Comparison of ENCODE assay signal across 8 cellular contexts in genomic region chr13:113209336-113209879, GRCh38. TPM values are rescaled to one million over a fixed set of nuclear protein-coding genes. Genes with fewer than 3 reads are reported as not detected.
DNase-seq lines count a peak whose midpoint lies in the region; ATAC-seq and TF ChIP-seq lines count a peak whose summit lies in the region.

CUL4A (plus strand) TSS chr13:113209613; CDS start chr13:113209628, 15 bp downstream.

- H3K36me3 ChIP-seq in DND-41 (ENCODE audit: insufficient read depth, low read length) (peaks cover 45% of the 10 kb centered on the region), HUES64 (ENCODE audit: insufficient read depth, low read length) (peaks cover 38% of the 10 kb centered on the region), SJSA1 (peaks cover 73% of the 10 kb centered on the region), ovary (no peaks in the 10 kb centered on the region), thyroid gland (no peaks in the 10 kb centered on the region)

- peaks cover 54% of the 10 kb centered on the region for H3K4me1 Mint-ChIP-seq in activated naive CD8-positive, alpha-beta T cell (ENCODE audit: low read depth)

- peak within 1 kb of the TSS; percentile 96 for H3K4me3 Mint-ChIP-seq in activated naive CD8-positive, alpha-beta T cell

- peaks cover 91% of the 10 kb centered on the region for H3K79me2 ChIP-seq in DND-41 (ENCODE audit: insufficient read depth, low read length)

- H3K27ac ChIP-seq in DND-41 (ENCODE audit: low read length): peak within 1 kb of the TSS; percentile 99
- peak within 1 kb of the TSS; percentile 99 for H3K27ac ChIP-seq in HUES64 (ENCODE audit: low read depth, low read length)
- H3K27ac ChIP-seq in SJSA1: peak within 1 kb of the TSS; percentile 99
- peak within 1 kb of the TSS; percentile 95 for H3K27ac ChIP-seq in ovary
- peak within 1 kb of the TSS; percentile 90 to 99 (median 98) for H3K27ac ChIP-seq in thyroid gland

- peaks cover 57% of the 10 kb centered on the region for H4K20me1 ChIP-seq in DND-41 (ENCODE audit: insufficient read depth, low read length)

- no peaks in the 10 kb centered on the region for H3K9me3 Mint-ChIP-seq in activated naive CD8-positive, alpha-beta T cell (ENCODE audit: low read depth)

- H3K9me3 ChIP-seq in DND-41 (ENCODE audit: insufficient read depth, low read length, severe bottlenecking) (no peaks in the 10 kb centered on the region), HUES64 (ENCODE audit: insufficient read depth, low read depth, low read length) (no peaks in the 10 kb centered on the region), SJSA1 (replicated peaks) (no peaks in the 10 kb centered on the region), ovary (no peaks in the 10 kb centered on the region), thyroid gland (no peaks in the 10 kb centered on the region)

- H3K27me3 ChIP-seq in DND-41 (ENCODE audit: insufficient read depth, low read length, poor library complexity): no peaks in the 10 kb centered on the region
- H3K27me3 ChIP-seq in HUES64 (ENCODE audit: insufficient read depth, low read length): no peaks in the 10 kb centered on the region
- no peaks in the 10 kb centered on the region for H3K27me3 ChIP-seq in SJSA1 (replicated peaks)
- no peaks in the 10 kb centered on the region for H3K27me3 ChIP-seq in ovary
- H3K27me3 ChIP-seq in thyroid gland: no peaks in the 10 kb centered on the region

- peak within 1 kb of the TSS; percentile 83 to 88 for H3K4me3 ChIP-seq in DND-41 (ENCODE audit: low read depth in 1 of 2, low read length in 2 of 2)
- H3K4me3 ChIP-seq in HUES64 (ENCODE audit: low read length): peak within 1 kb of the TSS; percentile 88
- H3K4me3 ChIP-seq in SJSA1: peak within 1 kb of the TSS; percentile 96
- H3K4me3 ChIP-seq in ovary: peak within 1 kb of the TSS; percentile 70
- peak within 1 kb of the TSS; percentile 89 to 97 (median 94) for H3K4me3 ChIP-seq in thyroid gland (replicated peaks in 1 of 3)

- DNase-seq in DND-41: peak; percentile 78
- DNase-seq in SJSA1 (ENCODE audit: low read depth in 1 of 2, low spot score in 2 of 2): peak in 1 of 2 experiments; percentile 80
- DNase-seq in head of caudate nucleus: peak; percentile 27 to 90 (median 80)
- DNase-seq in ovary: peak; percentile 72 to 86 (median 83)
- DNase-seq in thyroid gland: peak; percentile 77 to 82

- H3K27me3 Mint-ChIP-seq in activated naive CD8-positive, alpha-beta T cell: no peaks in the 10 kb centered on the region

- under 1% methylated on average over 81 of the region's 81 CpGs for WGBS in HUES64
- 0 to 1% methylated on average over 35 to 81 of the region's 81 CpGs; no CpG with 5 or more reads in 1 of the 3 donors for WGBS in ovary, 3 donors
- WGBS in thyroid gland, 2 donors: no CpG with 5 or more reads among the region's 81 CpGs

- intact Hi-C loops in head of caudate nucleus (cut with DNase I): loop anchor here (5.0 kb wide), 2 partner anchors 88 to 172 kb away; partner anchors contain the start of gene LAMP1
- intact Hi-C loops in ovary (cut with DNase I): loop anchor here in 2 of 4 donors (10.0 kb wide), 2 partner anchors 55 to 175 kb away; partner anchors contain the start of gene PROZ (in 1 of the 2)
- intact Hi-C loops in thyroid gland (cut with DNase I): loop anchor here (5.0 kb wide), 1 partner anchor 52 kb away; the partner anchor contains the start of gene PROZ

- no peak for TF ChIP-seq EP300 in ovary (IDR thresholded peaks at IDR 0.05)

- H3K4me1 ChIP-seq in DND-41 (ENCODE audit: insufficient read depth, low read length): peaks cover 67% of the 10 kb centered on the region
- H3K4me1 ChIP-seq in HUES64 (ENCODE audit: insufficient read depth, low read length): peaks cover 14% of the 10 kb centered on the region
- H3K4me1 ChIP-seq in SJSA1 (replicated peaks): peaks cover 44% of the 10 kb centered on the region
- H3K4me1 ChIP-seq in ovary (ENCODE audit: insufficient read depth): peaks cover 12% of the 10 kb centered on the region
- peaks cover 24 to 35% of the 10 kb centered on the region in 2 donors for H3K4me1 ChIP-seq in thyroid gland

- TF ChIP-seq POLR2A in ovary (IDR thresholded peaks at IDR 0.05) (no peak), thyroid gland (IDR thresholded peaks at IDR 0.05) (peak in 1 of 2 donors; percentile 40)

- H3K36me3 Mint-ChIP-seq in activated naive CD8-positive, alpha-beta T cell: peaks cover 12% of the 10 kb centered on the region

- peak within 1 kb of the TSS; percentile 84 for H3K4me2 ChIP-seq in DND-41 (ENCODE audit: insufficient read depth, low read length)

- peak within 1 kb of the TSS; percentile 91 for H3K27ac Mint-ChIP-seq in activated naive CD8-positive, alpha-beta T cell

- H3K9ac ChIP-seq in DND-41 (ENCODE audit: low read depth, low read length) (peak within 1 kb of the TSS; percentile 99), HUES64 (ENCODE audit: low read depth, low read length) (peak within 1 kb of the TSS; percentile 97)

- ATAC-seq in DND-41 (ENCODE audit: insufficient read depth, low read depth): peak; percentile 55
- ATAC-seq in GM21447 (IDR thresholded peaks at IDR 0.05; ENCODE audit: unreplicated experiment): peak; percentile 46

- peak within 1 kb of the TSS; percentile 91 for H2AFZ ChIP-seq in DND-41 (ENCODE audit: low read depth, low read length)

- no peak for TF ChIP-seq CTCF in DND-41 (IDR thresholded peaks at IDR 0.05; ENCODE audit: borderline replicate concordance, extremely low read depth, low read length, poor library complexity, severe bottlenecking)
- no peak for TF ChIP-seq CTCF in ovary (IDR thresholded peaks at IDR 0.05)
- TF ChIP-seq CTCF in thyroid gland (IDR thresholded peaks at IDR 0.05): no peak

RNA-seq across cellular contexts. Expression of gene CUL4A, which starts in this region (rescaled TPM):
- 79.7 TPM for polyA plus RNA-seq in HUES64 (2013, experiment 1 of 2)
- polyA plus RNA-seq in HUES64 (2013, experiment 2 of 2): 75.7 TPM
- 74.7 and 145 TPM in 2 replicates for total RNA-seq in SJSA1 (2014; rRNA removed; shearing (Covaris generic))
- 10 to 100 TPM; 41.1 to 66.4 (median 50.0) TPM for total RNA-seq in ovary
- polyA plus RNA-seq in ovary: 10 to 100 TPM; 24.0 to 43.5 TPM
- 100 to 1,000 TPM in 3 of 4 donors, 10 to 100 TPM in 1; 78.9 to 131 (median 122) TPM for total RNA-seq in thyroid gland
